Comparison of ENCODE assay signal across 1 cellular context in the genomic region with DNA sequence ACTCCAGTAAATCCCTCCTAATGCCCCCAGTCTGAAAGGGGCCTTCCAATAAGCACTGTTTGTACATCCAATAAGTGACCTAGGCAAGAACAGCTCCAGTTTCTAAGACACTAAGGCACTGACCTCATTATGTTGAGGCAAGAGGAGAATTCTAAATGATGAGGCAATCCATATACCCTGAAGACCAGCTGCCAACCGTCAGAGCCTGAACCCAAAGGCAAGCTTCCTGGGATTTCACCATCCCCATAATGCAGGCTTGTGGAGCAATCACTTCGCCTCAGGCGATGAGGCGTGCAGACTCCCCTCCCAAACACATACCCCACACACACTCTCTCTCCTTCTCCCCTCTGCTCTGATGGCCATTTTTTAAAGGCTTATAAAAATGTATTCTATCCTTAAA.
TF ChIP-seq lines count a peak whose summit lies in the region.

No MANE protein-coding gene starts in this region.

TF ChIP-seq in HEK293, 187 proteins besides CTCF, POLR2A, EP300 and RAD21 (continued from another document):
- TF ChIP-seq SP7 (tag by site-specific recombination; IDR thresholded peaks at IDR 0.05) (peak; percentile 40; the same call in 1 of the 2 replicates), ZNF157 (tag by site-specific recombination; IDR thresholded peaks at IDR 0.05) (no peak), ATF2 (tag by site-specific recombination; IDR thresholded peaks at IDR 0.05; ENCODE audit: low read depth) (peak; percentile 95), ZNF324 (tag by site-specific recombination; IDR thresholded peaks at IDR 0.05) (peak; percentile 74; the same call in 1 of the 2 replicates), ZBTB6 (tag by site-specific recombination; IDR thresholded peaks at IDR 0.05) (no peak), ZNF660 (tag by site-specific recombination; IDR thresholded peaks at IDR 0.05) (no peak), ZEB2 (tag by site-specific recombination; IDR thresholded peaks at IDR 0.05) (peak; percentile 89), ZSCAN30 (tag by site-specific recombination; IDR thresholded peaks at IDR 0.05) (no peak), ZNF76 (tag by site-specific recombination; IDR thresholded peaks at IDR 0.05; ENCODE audit: borderline replicate concordance, low read depth) (no peak), ZNF18 (tag by site-specific recombination; IDR thresholded peaks at IDR 0.05) (no peak), MZF1 (tag by site-specific recombination; IDR thresholded peaks at IDR 0.05; ENCODE audit: borderline replicate concordance) (peak; percentile 69; the same call in 1 of the 2 replicates), ZNF600 (tag by site-specific recombination; IDR thresholded peaks at IDR 0.05) (peak; percentile 53; the same call in 1 of the 2 replicates), ZNF423 (tag by site-specific recombination; IDR thresholded peaks at IDR 0.05) (no peak), ZNF677 (tag by site-specific recombination; IDR thresholded peaks at IDR 0.05) (peak; percentile 99), ZBTB17 (tag by site-specific recombination; IDR thresholded peaks at IDR 0.05) (peak; percentile 40), SETDB1 (IDR thresholded peaks at IDR 0.05; ENCODE audit: insufficient read length, low read length) (no peak), ZNF530 (tag by site-specific recombination; IDR thresholded peaks at IDR 0.05; ENCODE audit: low read depth) (no peak), BCL11A (tag by site-specific recombination; IDR thresholded peaks at IDR 0.05; ENCODE audit: low read depth) (no peak), ZNF2 (tag by site-specific recombination; IDR thresholded peaks at IDR 0.05) (0 out of 2 replicates have a peak, but pooled peaks have one; percentile 39), ZNF140 (tag by site-specific recombination; IDR thresholded peaks at IDR 0.05) (no peak), ZNF174 (tag by site-specific recombination; IDR thresholded peaks at IDR 0.05) (no peak), ZNF561 (tag by site-specific recombination; IDR thresholded peaks at IDR 0.05; ENCODE audit: borderline replicate concordance) (0 out of 2 replicates have a peak, but pooled peaks have one; percentile 21), FEZF1 (tag by site-specific recombination; IDR thresholded peaks at IDR 0.05) (peak; percentile 60), ZNF398 (tag by site-specific recombination; IDR thresholded peaks at IDR 0.05) (peak; percentile 66), GLI2 (tag by site-specific recombination; IDR thresholded peaks at IDR 0.05; ENCODE audit: borderline replicate concordance, low read depth) (no peak), ZBTB48 (tag by site-specific recombination; IDR thresholded peaks at IDR 0.05) (0 out of 2 replicates have a peak, but pooled peaks have one; percentile 21), ZNF48 (tag by site-specific recombination; IDR thresholded peaks at IDR 0.05) (no peak), KLF8 (tag by site-specific recombination; IDR thresholded peaks at IDR 0.05) (peak; percentile 42), OVOL3 (tag by site-specific recombination; IDR thresholded peaks at IDR 0.05) (no peak)
- TF ChIP-seq, protein P1, sequence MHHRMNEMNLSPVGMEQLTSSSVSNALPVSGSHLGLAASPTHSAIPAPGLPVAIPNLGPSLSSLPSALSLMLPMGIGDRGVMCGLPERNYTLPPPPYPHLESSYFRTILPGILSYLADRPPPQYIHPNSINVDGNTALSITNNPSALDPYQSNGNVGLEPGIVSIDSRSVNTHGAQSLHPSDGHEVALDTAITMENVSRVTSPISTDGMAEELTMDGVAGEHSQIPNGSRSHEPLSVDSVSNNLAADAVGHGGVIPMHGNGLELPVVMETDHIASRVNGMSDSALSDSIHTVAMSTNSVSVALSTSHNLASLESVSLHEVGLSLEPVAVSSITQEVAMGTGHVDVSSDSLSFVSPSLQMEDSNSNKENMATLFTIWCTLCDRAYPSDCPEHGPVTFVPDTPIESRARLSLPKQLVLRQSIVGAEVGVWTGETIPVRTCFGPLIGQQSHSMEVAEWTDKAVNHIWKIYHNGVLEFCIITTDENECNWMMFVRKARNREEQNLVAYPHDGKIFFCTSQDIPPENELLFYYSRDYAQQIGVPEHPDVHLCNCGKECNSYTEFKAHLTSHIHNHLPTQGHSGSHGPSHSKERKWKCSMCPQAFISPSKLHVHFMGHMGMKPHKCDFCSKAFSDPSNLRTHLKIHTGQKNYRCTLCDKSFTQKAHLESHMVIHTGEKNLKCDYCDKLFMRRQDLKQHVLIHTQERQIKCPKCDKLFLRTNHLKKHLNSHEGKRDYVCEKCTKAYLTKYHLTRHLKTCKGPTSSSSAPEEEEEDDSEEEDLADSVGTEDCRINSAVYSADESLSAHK (tag by site-specific recombination; IDR thresholded peaks at IDR 0.05): no peak
- TF ChIP-seq, protein P2, sequence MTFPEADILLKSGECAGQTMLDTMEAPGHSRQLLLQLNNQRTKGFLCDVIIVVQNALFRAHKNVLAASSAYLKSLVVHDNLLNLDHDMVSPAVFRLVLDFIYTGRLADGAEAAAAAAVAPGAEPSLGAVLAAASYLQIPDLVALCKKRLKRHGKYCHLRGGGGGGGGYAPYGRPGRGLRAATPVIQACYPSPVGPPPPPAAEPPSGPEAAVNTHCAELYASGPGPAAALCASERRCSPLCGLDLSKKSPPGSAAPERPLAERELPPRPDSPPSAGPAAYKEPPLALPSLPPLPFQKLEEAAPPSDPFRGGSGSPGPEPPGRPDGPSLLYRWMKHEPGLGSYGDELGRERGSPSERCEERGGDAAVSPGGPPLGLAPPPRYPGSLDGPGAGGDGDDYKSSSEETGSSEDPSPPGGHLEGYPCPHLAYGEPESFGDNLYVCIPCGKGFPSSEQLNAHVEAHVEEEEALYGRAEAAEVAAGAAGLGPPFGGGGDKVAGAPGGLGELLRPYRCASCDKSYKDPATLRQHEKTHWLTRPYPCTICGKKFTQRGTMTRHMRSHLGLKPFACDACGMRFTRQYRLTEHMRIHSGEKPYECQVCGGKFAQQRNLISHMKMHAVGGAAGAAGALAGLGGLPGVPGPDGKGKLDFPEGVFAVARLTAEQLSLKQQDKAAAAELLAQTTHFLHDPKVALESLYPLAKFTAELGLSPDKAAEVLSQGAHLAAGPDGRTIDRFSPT (tag by site-specific recombination; IDR thresholded peaks at IDR 0.05): 0 out of 2 replicates have a peak, but pooled peaks have one; percentile 32
- TF ChIP-seq, protein P3, sequence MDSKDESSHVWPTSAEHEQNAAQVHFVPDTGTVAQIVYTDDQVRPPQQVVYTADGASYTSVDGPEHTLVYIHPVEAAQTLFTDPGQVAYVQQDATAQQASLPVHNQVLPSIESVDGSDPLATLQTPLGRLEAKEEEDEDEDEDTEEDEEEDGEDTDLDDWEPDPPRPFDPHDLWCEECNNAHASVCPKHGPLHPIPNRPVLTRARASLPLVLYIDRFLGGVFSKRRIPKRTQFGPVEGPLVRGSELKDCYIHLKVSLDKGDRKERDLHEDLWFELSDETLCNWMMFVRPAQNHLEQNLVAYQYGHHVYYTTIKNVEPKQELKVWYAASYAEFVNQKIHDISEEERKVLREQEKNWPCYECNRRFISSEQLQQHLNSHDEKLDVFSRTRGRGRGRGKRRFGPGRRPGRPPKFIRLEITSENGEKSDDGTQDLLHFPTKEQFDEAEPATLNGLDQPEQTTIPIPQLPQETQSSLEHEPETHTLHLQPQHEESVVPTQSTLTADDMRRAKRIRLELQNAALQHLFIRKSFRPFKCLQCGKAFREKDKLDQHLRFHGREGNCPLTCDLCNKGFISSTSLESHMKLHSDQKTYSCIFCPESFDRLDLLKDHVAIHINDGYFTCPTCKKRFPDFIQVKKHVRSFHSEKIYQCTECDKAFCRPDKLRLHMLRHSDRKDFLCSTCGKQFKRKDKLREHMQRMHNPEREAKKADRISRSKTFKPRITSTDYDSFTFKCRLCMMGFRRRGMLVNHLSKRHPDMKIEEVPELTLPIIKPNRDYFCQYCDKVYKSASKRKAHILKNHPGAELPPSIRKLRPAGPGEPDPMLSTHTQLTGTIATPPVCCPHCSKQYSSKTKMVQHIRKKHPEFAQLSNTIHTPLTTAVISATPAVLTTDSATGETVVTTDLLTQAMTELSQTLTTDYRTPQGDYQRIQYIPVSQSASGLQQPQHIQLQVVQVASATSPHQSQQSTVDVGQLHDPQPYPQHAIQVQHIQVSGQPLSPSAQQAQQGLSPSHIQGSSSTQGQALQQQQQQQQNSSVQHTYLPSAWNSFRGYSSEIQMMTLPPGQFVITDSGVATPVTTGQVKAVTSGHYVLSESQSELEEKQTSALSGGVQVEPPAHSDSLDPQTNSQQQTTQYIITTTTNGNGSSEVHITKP (tag by site-specific recombination; IDR thresholded peaks at IDR 0.05): 0 out of 2 replicates have a peak, but pooled peaks have one; percentile 26
- TF ChIP-seq, protein P4, sequence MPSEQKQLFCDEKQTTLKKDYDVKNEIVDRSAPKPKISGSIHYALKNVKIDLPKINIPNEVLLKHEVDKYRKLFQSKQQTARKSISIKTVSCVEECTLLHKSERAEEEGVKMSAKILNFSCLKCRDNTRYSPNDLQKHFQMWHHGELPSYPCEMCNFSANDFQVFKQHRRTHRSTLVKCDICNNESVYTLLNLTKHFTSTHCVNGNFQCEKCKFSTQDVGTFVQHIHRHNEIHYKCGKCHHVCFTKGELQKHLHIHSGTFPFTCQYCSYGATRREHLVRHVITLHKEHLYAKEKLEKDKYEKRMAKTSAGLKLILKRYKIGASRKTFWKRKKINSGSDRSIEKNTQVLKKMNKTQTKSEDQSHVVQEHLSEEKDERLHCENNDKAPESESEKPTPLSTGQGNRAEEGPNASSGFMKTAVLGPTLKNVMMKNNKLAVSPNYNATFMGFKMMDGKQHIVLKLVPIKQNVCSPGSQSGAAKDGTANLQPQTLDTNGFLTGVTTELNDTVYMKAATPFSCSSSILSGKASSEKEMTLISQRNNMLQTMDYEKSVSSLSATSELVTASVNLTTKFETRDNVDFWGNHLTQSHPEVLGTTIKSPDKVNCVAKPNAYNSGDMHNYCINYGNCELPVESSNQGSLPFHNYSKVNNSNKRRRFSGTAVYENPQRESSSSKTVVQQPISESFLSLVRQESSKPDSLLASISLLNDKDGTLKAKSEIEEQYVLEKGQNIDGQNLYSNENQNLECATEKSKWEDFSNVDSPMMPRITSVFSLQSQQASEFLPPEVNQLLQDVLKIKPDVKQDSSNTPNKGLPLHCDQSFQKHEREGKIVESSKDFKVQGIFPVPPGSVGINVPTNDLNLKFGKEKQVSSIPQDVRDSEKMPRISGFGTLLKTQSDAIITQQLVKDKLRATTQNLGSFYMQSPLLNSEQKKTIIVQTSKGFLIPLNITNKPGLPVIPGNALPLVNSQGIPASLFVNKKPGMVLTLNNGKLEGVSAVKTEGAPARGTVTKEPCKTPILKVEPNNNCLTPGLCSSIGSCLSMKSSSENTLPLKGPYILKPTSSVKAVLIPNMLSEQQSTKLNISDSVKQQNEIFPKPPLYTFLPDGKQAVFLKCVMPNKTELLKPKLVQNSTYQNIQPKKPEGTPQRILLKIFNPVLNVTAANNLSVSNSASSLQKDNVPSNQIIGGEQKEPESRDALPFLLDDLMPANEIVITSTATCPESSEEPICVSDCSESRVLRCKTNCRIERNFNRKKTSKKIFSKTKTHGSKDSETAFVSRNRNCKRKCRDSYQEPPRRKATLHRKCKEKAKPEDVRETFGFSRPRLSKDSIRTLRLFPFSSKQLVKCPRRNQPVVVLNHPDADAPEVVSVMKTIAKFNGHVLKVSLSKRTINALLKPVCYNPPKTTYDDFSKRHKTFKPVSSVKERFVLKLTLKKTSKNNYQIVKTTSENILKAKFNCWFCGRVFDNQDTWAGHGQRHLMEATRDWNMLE (tag by site-specific recombination; conservative IDR thresholded peaks at IDR 0.05; ENCODE audit: low read depth): 0 out of 2 replicates have a peak, but pooled peaks have one; percentile 24
- TF ChIP-seq, protein P5, sequence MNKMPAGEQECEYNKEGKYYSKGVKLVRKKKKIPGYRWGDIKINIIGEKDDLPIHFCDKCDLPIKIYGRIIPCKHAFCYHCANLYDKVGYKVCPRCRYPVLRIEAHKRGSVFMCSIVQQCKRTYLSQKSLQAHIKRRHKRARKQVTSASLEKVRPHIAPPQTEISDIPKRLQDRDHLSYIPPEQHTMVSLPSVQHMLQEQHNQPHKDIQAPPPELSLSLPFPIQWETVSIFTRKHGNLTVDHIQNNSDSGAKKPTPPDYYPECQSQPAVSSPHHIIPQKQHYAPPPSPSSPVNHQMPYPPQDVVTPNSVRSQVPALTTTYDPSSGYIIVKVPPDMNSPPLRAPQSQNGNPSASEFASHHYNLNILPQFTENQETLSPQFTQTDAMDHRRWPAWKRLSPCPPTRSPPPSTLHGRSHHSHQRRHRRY (tag by site-specific recombination; IDR thresholded peaks at IDR 0.05): no peak
TF ChIP-seq in HEK293: peak in this region for 28.
